20 cellular contexts compared by ENCODE assay signal in the genomic region with DNA sequence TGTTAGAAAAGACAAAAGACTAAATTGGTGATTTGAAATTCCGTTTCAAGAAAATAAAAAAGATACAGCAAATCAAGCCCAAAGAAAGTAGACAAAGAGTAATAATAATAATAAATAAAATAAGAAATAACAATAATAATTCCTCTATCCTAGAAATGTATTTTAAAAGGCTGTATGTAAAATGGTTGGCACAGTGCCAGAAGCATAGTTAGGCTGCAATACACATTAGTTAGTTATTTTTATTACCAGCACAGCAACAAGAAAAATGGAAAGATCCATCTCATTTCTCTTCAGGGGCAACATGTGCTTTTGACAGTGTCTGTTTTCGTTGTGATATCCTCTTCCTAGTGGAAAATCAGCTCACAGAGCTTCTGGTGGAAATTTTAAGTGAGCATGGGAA.
"Had no signal": no experiment of that assay in that cellular context is flagged by ENCODE, and none has a peak within 500 bp of the region (broad histone marks: within the 10 kb centered on the region; RNA-seq: fewer than 3 reads in every experiment).

No MANE protein-coding gene starts in this region.

- H3K27me3 Mint-ChIP-seq: activated B cell treated with CpG ODN at 0.5 μM for 24 hours; activated CD8-positive, alpha-beta T cell treated with anti-CD3 and anti-CD28 coated beads for 36 hours; activated naive CD4-positive, alpha-beta T cell treated with anti-CD3 and anti-CD28 coated beads, Interleukin-2, amount 50 U/mL, for 24 hours; naive B cell; stimulated activated naive CD8-positive, alpha-beta T cell treated with anti-CD3 and anti-CD28 coated beads, Interleukin-15, Interleukin-2, amounts not matched to agents 100 ng/mL and 50 ng/mL, for 24 hours; type B pancreatic cell had no signal

- DNase-seq: activated B cell treated with CpG ODN at 0.5 μM for 24 hours; activated CD4-positive, alpha-beta T cell treated with anti-CD3 and anti-CD28 coated beads for 48 hours; activated CD8-positive, alpha-beta T cell treated with anti-CD3 and anti-CD28 coated beads for 36 hours; activated effector memory CD4-positive, alpha-beta T cell treated with Interleukin-2 at 50 U/mL for 16 hours; activated T-cell treated with anti-CD3 and anti-CD28 coated beads, Interleukin-2, amount 50 U/mL, for 4 hours; amniotic stem cell; caudate nucleus; colonic mucosa; esophagus squamous epithelium; foreskin melanocyte; lower lobe of right lung; naive B cell; sigmoid colon; spleen had no signal

- H3K4me3 ChIP-seq: colonic mucosa, esophagus squamous epithelium, lower lobe of right lung, neural progenitor cell, sigmoid colon, spleen, suprapubic skin had no signal

- H3K4me1 Mint-ChIP-seq: activated B cell treated with CpG ODN at 0.5 μM for 24 hours; activated naive CD4-positive, alpha-beta T cell treated with anti-CD3 and anti-CD28 coated beads, Interleukin-2, amount 50 U/mL, for 24 hours; mesothelial cell of epicardium; naive B cell had no signal

- H3K27ac Mint-ChIP-seq: activated B cell treated with CpG ODN at 0.5 μM for 24 hours; activated CD8-positive, alpha-beta T cell treated with anti-CD3 and anti-CD28 coated beads for 36 hours; activated naive CD4-positive, alpha-beta T cell treated with anti-CD3 and anti-CD28 coated beads, Interleukin-2, amount 50 U/mL, for 24 hours; mesothelial cell of epicardium; naive B cell; neural progenitor cell; stimulated activated naive CD8-positive, alpha-beta T cell treated with anti-CD3 and anti-CD28 coated beads, Interleukin-15, Interleukin-2, amounts not matched to agents 100 ng/mL and 50 ng/mL, for 24 hours; type B pancreatic cell had no signal

- H3K36me3 Mint-ChIP-seq: activated naive CD4-positive, alpha-beta T cell treated with anti-CD3 and anti-CD28 coated beads, Interleukin-2, amount 50 U/mL, for 24 hours; mesothelial cell of epicardium; naive B cell; neural progenitor cell; type B pancreatic cell had no signal

- H3K9me3 Mint-ChIP-seq: activated CD8-positive, alpha-beta T cell treated with anti-CD3 and anti-CD28 coated beads for 36 hours; activated T-cell treated with anti-CD3 and anti-CD28 coated beads, Interleukin-2, amount 50 U/mL, for 4 hours; neural progenitor cell; stimulated activated naive CD8-positive, alpha-beta T cell treated with anti-CD3 and anti-CD28 coated beads, Interleukin-15, Interleukin-2, amounts not matched to agents 100 ng/mL and 50 ng/mL, for 24 hours; type B pancreatic cell had no signal

- H3K4me3 Mint-ChIP-seq: activated B cell treated with CpG ODN at 0.5 μM for 24 hours; activated CD8-positive, alpha-beta T cell treated with anti-CD3 and anti-CD28 coated beads for 36 hours; activated naive CD4-positive, alpha-beta T cell treated with anti-CD3 and anti-CD28 coated beads, Interleukin-2, amount 50 U/mL, for 24 hours; activated T-cell treated with anti-CD3 and anti-CD28 coated beads, Interleukin-2, amount 50 U/mL, for 4 hours; mesothelial cell of epicardium; naive B cell; neural progenitor cell; stimulated activated naive CD8-positive, alpha-beta T cell treated with anti-CD3 and anti-CD28 coated beads, Interleukin-15, Interleukin-2, amounts not matched to agents 100 ng/mL and 50 ng/mL, for 24 hours; type B pancreatic cell had no signal
